Comparison of ENCODE assay signal across 17 cellular contexts in the genomic region with DNA sequence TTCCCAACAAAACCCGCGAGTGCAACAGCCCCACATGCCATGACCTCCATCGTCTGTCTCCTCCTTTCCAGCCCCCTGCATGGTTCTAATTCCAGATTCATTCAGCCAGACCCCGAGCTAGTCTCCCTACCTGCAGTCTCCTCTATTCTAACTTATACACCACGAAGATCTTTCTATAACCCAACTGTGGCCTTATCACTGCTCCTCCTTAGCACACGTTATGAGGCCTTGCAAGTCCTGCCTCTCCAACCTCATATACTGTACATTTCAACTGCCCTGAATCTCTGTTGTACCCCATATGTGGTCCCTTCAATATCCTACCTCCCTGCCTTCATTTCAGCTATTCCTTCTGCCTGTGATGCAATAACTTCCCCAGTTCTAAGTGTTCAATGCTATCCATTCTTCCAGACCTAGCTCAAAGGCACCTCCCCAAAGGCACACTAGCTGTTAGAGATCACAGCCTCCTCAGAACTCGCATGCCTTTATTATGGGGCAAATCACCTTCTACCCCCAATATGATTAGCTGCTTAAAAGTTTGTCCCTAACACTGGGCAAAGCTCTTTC.
DNase-seq lines count a peak whose midpoint lies in the region; ATAC-seq and TF ChIP-seq lines count a peak whose summit lies in the region.
"Had no signal": no experiment of that assay in that cellular context is flagged by ENCODE, and none has a peak within 500 bp of the region (broad histone marks: within the 10 kb centered on the region; RNA-seq: fewer than 3 reads in every experiment).

No MANE protein-coding gene starts in this region.

- H3K4me1 ChIP-seq in HUES64 (ENCODE audit: insufficient read depth, low read length): peaks cover 49% of the 10 kb centered on the region
- peaks cover 33% of the 10 kb centered on the region for H3K4me1 ChIP-seq in mesodermal cell (ENCODE audit: control insufficient read depth, insufficient read depth, low read length, poor library complexity, severe bottlenecking)
- peaks cover 14 to 24% of the 10 kb centered on the region in 2 donors for H3K4me1 ChIP-seq in thoracic aorta (ENCODE audit: control insufficient read depth in 1 of 2, low read depth in 2 of 2)
- no peaks in the 10 kb centered on the region for H3K4me1 ChIP-seq in mucosa of descending colon (ENCODE audit: low read depth)
- H3K4me1 ChIP-seq: breast epithelium had no signal

- CTCF ChIA-PET in activated CD4-positive, alpha-beta T cell treated with anti-CD3 and anti-CD28 coated beads, Interleukin-2, amount 10 ng/mL, durations not matched to agents 7 days and 5 days (lab: Charles Lee): no interaction called here

- no peak for ATAC-seq in thoracic aorta (ENCODE audit: insufficient number of reproducible peaks, low FRiP score, low read depth)
- no peak for ATAC-seq in mucosa of descending colon
- ATAC-seq: activated naive CD8-positive, alpha-beta T cell treated with anti-CD3 and anti-CD28 coated beads, Interleukin-2, amount 50 U/mL, for 24 hours; CD8-positive, alpha-beta T cell had no signal

- no peak for TF ChIP-seq POLR2A in lower leg skin (IDR thresholded peaks at IDR 0.05)

- H3K27me3 ChIP-seq in HUES64 (ENCODE audit: insufficient read depth, low read length) (no peaks in the 10 kb centered on the region), thoracic aorta (replicated peaks; ENCODE audit: insufficient read depth) (no peaks in the 10 kb centered on the region)
- H3K27me3 ChIP-seq: breast epithelium had no signal

- POLR2A ChIA-PET in activated CD4-positive, alpha-beta T cell treated with anti-CD3 and anti-CD28 coated beads, Interleukin-2, amount 10 ng/mL, durations not matched to agents 7 days and 5 days (lab: Charles Lee): no interaction called here

- no peaks in the 10 kb centered on the region for H3K36me3 Mint-ChIP-seq in brain
- no peaks in the 10 kb centered on the region for H3K36me3 Mint-ChIP-seq in activated CD4-positive, alpha-beta T cell treated with anti-CD3 and anti-CD28 coated beads, Interleukin-2, amount 10 ng/mL, durations not matched to agents 7 days and 5 days (ENCODE audit: low read depth)

- peaks cover 39% of the 10 kb centered on the region for H3K4me1 Mint-ChIP-seq in brain
- H3K4me1 Mint-ChIP-seq in activated CD4-positive, alpha-beta T cell treated with anti-CD3 and anti-CD28 coated beads, Interleukin-2, amount 10 ng/mL, durations not matched to agents 7 days and 5 days: peaks cover 6% of the 10 kb centered on the region
- H3K4me1 Mint-ChIP-seq: activated naive CD8-positive, alpha-beta T cell treated with anti-CD3 and anti-CD28 coated beads, Interleukin-2, amount 50 U/mL, for 24 hours had no signal

- H3K4me3 Mint-ChIP-seq in brain: peak overlapping the region in 1 of 5 experiments; percentile 18
- H3K4me3 Mint-ChIP-seq in activated CD4-positive, alpha-beta T cell treated with anti-CD3 and anti-CD28 coated beads, Interleukin-2, amount 10 ng/mL, durations not matched to agents 7 days and 5 days: no peak overlapping the region
- H3K4me3 Mint-ChIP-seq: activated naive CD8-positive, alpha-beta T cell treated with anti-CD3 and anti-CD28 coated beads, Interleukin-2, amount 50 U/mL, for 24 hours; CD8-positive, alpha-beta T cell had no signal

- TF ChIP-seq CTCF in brain (conservative IDR thresholded peaks at IDR 0.05) (no peak), thoracic aorta (IDR thresholded peaks at IDR 0.05) (no peak), lower leg skin (IDR thresholded peaks at IDR 0.05) (no peak), mucosa of descending colon (IDR thresholded peaks at IDR 0.05) (no peak)

- H3K9me3 ChIP-seq in HUES64 (ENCODE audit: insufficient read depth, low read depth, low read length) (no peaks in the 10 kb centered on the region), mesodermal cell (ENCODE audit: control insufficient read depth, low read length) (no peaks in the 10 kb centered on the region), thoracic aorta (no peaks in the 10 kb centered on the region), mucosa of descending colon (no peaks in the 10 kb centered on the region)
- H3K9me3 ChIP-seq: breast epithelium had no signal

- no peaks in the 10 kb centered on the region for H3K36me3 ChIP-seq in HUES64 (ENCODE audit: insufficient read depth, low read length)
- no peaks in the 10 kb centered on the region for H3K36me3 ChIP-seq in mesodermal cell (ENCODE audit: control insufficient read depth, insufficient read depth, low read length)
- H3K36me3 ChIP-seq in thoracic aorta: no peaks in the 10 kb centered on the region
- H3K36me3 ChIP-seq in mucosa of descending colon (ENCODE audit: low read depth): no peaks in the 10 kb centered on the region
- H3K36me3 ChIP-seq: breast epithelium had no signal

- no peak for DNase-seq in thoracic aorta (ENCODE audit: low spot score)
- no peak for DNase-seq in activated CD4-positive, alpha-beta T cell treated with anti-CD3 and anti-CD28 coated beads, Interleukin-2, amount 10 ng/mL, durations not matched to agents 7 days and 5 days
- DNase-seq in lower leg skin (ENCODE audit: low spot score in 2 of 2): no peak
- DNase-seq in mucosa of descending colon: no peak
- DNase-seq: activated CD8-positive, alpha-beta memory T cell treated with anti-CD3 and anti-CD28 coated beads, Interleukin-2, amount 50 U/mL, for 48 hours; activated naive CD8-positive, alpha-beta T cell treated with anti-CD3 and anti-CD28 coated beads, Interleukin-2, amount 50 U/mL, for 24 hours; CD8-positive, alpha-beta T cell; DMS53; KG1; NCI-H1694 treated with DMSO at 0.1 percent for 48 hours; NCI-H82; stimulated activated CD4-positive, alpha-beta T cell treated with anti-CD3 and anti-CD28 coated beads, Interleukin-15, amount 100 ng/mL, for 24 hours; T-helper 1 cell had no signal

- H3K27ac ChIP-seq in HUES64 (ENCODE audit: low read depth, low read length) (peak overlapping the region; percentile 92), mesodermal cell (ENCODE audit: low read depth, low read length, severe bottlenecking) (peak overlapping the region; percentile 95), thoracic aorta (peak overlapping the region; percentile 58 to 70)

- 37% methylated on average over 7 of the region's 7 CpGs for WGBS in HUES64
- WGBS in mesodermal cell (ENCODE audit: insufficient coverage in 2 of 2), 2 experiments: 42 to 44% methylated on average over 7 of the region's 7 CpGs
- 84% methylated on average over 7 of the region's 7 CpGs for WGBS in lower leg skin, 2 donors

- peak overlapping the region; percentile 17 for H3K9ac ChIP-seq in HUES64 (ENCODE audit: low read depth, low read length)

- H3K27me3 Mint-ChIP-seq in brain: peaks cover 13% of the 10 kb centered on the region
- H3K27me3 Mint-ChIP-seq in activated CD4-positive, alpha-beta T cell treated with anti-CD3 and anti-CD28 coated beads, Interleukin-2, amount 10 ng/mL, durations not matched to agents 7 days and 5 days: no peaks in the 10 kb centered on the region
- H3K27me3 Mint-ChIP-seq: activated naive CD8-positive, alpha-beta T cell treated with anti-CD3 and anti-CD28 coated beads, Interleukin-2, amount 50 U/mL, for 24 hours had no signal

- H3K4me3 ChIP-seq in HUES64 (ENCODE audit: low read length) (no peak overlapping the region), mesodermal cell (ENCODE audit: extremely low read depth, insufficient read depth, low read length, poor library complexity, severe bottlenecking) (no peak overlapping the region), thoracic aorta (no peak overlapping the region), lower leg skin (ENCODE audit: low read depth, poor library complexity, severe bottlenecking) (no peak overlapping the region), mucosa of descending colon (no peak overlapping the region)

- no peaks in the 10 kb centered on the region for H3K9me3 Mint-ChIP-seq in brain
- no peaks in the 10 kb centered on the region for H3K9me3 Mint-ChIP-seq in activated CD4-positive, alpha-beta T cell treated with anti-CD3 and anti-CD28 coated beads, Interleukin-2, amount 10 ng/mL, durations not matched to agents 7 days and 5 days
- H3K9me3 Mint-ChIP-seq: activated naive CD8-positive, alpha-beta T cell treated with anti-CD3 and anti-CD28 coated beads, Interleukin-2, amount 50 U/mL, for 24 hours; CD8-positive, alpha-beta T cell had no signal

- peak overlapping the region in 3 of 5 experiments; percentile 7 to 77 (median 51) for H3K27ac Mint-ChIP-seq in brain
- no peak overlapping the region for H3K27ac Mint-ChIP-seq in activated CD4-positive, alpha-beta T cell treated with anti-CD3 and anti-CD28 coated beads, Interleukin-2, amount 10 ng/mL, durations not matched to agents 7 days and 5 days
- H3K27ac Mint-ChIP-seq: activated naive CD8-positive, alpha-beta T cell treated with anti-CD3 and anti-CD28 coated beads, Interleukin-2, amount 50 U/mL, for 24 hours; CD8-positive, alpha-beta T cell had no signal

- intact Hi-C loops in lower leg skin (cut with DNase I; ENCODE audit: low total_unique reads) (no loop called here), mucosa of descending colon (cut with DNase I, micrococcal nuclease) (no loop called here)
